ENCODE assay signal across 1 cellular context in genomic region chr4:112853662-112854256, GRCh38.
TF ChIP-seq lines count a peak whose summit lies in the region.

No MANE protein-coding gene starts in this region.

TF ChIP-seq in IMR-90, 13 proteins besides CTCF, POLR2A, EP300 and RAD21:
- TF ChIP-seq SMC3 (IDR thresholded peaks at IDR 0.05; ENCODE audit: low read depth, low read length) = no peak
- no peak for TF ChIP-seq RCOR1 (IDR thresholded peaks at IDR 0.05; ENCODE audit: insufficient replicate concordance, low read length)
